ENCODE assay signal across 9 cellular contexts in the genomic region with DNA sequence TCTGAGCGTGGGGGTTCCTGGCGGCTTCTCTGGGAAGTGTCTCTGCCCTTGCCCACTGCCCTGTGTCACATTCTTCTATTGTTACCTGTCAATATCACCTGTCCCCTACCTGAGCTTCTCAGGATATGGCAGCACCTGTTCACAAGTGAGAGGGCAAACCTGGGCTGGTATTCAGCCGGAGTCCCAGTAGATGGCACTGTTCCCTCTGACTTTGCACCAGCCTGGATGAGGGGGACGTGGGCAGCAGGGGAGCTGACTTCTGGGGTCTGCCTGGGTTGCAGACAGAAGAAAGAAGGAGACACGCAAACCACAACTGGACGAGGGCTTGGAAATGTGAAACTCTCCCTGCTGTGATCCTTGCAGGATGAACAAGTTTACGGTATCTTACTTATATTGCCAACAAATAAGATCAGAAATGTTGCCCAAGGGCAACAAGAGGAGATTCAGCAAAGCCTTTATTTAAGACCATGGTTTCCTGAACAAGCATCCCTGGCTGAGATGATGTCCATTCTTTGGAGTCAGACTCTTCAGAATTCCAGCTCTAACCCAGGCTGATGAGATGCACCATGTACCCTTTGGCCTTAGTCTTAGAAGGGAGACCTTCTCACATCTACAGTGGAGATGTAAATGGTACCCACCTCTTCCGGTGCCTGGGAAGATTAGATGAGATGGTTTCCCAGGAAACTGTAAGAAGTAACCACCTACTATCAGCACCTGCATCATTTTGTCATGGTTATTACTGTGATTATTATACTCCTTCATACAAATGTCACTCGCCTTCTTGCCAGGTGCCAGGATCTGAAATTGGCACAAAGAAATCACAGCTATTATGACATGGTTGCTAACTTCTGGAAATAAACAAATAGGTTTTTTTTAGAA.
A peak's percentile ranks its signal among the peaks of the same experiment; 100 is the strongest.
DNase-seq lines count a peak whose midpoint lies in the region; ATAC-seq and TF ChIP-seq lines count a peak whose summit lies in the region.
"Had no signal": no experiment of that assay in that cellular context is flagged by ENCODE, and none has a peak within 500 bp of the region (broad histone marks: within the 10 kb centered on the region; RNA-seq: fewer than 3 reads in every experiment).

No MANE protein-coding gene starts in this region.

- DNase-seq in MCF 10A (ENCODE audit: unreplicated experiment) = peak; percentile 31
- no peak for DNase-seq in breast epithelium (ENCODE audit: low spot score in 2 of 2)
- peak; percentile 46 for DNase-seq in NCI-H82 (lab: John Stamatoyannopoulos, UW)
- DNase-seq in fibroblast of villous mesenchyme (ENCODE audit: low read depth) = no peak
- no peak for DNase-seq in smooth muscle cell (lab: John Stamatoyannopoulos, UW; ENCODE audit: unreplicated experiment)
- DNase-seq in cortex of kidney (lab: John Stamatoyannopoulos, UW) = no peak
- no peak for DNase-seq in OCI-M2 (lab: John Stamatoyannopoulos, UW; ENCODE audit: unreplicated experiment)

- no peaks in the 10 kb centered on the region for H3K36me3 ChIP-seq in breast epithelium
- no peaks in the 10 kb centered on the region for H3K36me3 ChIP-seq in smooth muscle cell (ENCODE audit: low read depth)

- POLR2A ChIA-PET in MCF 10A (lab: Yijun Ruan, JAX) = interaction anchor here (0.6 kb wide), 1 partner anchor 955 kb away, joined by 3 read pairs; no protein-coding TSS in a partner anchor

- H3F3A ChIP-seq in smooth muscle cell (ENCODE audit: low read depth) = no peaks in the 10 kb centered on the region

- H3K9me3 ChIP-seq in breast epithelium (peaks cover 0 to 12% of the 10 kb centered on the region in 2 donors), smooth muscle cell (replicated peaks; ENCODE audit: low read depth) (no peaks in the 10 kb centered on the region)

- no peaks in the 10 kb centered on the region for H3K4me1 ChIP-seq in breast epithelium
- H3K4me1 ChIP-seq in smooth muscle cell (ENCODE audit: low read depth) = no peaks in the 10 kb centered on the region

- H3K27ac Mint-ChIP-seq in MCF 10A (ENCODE audit: low read depth, unreplicated experiment) = no peak overlapping the region
- H3K27ac Mint-ChIP-seq: IgD-negative memory B cell had no signal

- no peaks in the 10 kb centered on the region for H3K27me3 ChIP-seq in breast epithelium
- peaks cover 7% of the 10 kb centered on the region for H3K27me3 ChIP-seq in smooth muscle cell (ENCODE audit: low read depth)

- no peak overlapping the region for H3K4me3 Mint-ChIP-seq in MCF 10A (ENCODE audit: unreplicated experiment)
- H3K4me3 Mint-ChIP-seq: IgD-negative memory B cell had no signal

- BruUV-seq in MCF 10A (replicated peaks; lab: Mats Ljungman, UMichigan) = no TSS peak

- intact Hi-C loops in MCF 10A (cut with micrococcal nuclease) (loop anchor here (1.0 to 10.0 kb wide), 4 partner anchors 268 to 1033 kb away; partner anchors contain the start of gene CDH4), breast epithelium (cut with DNase I; ENCODE audit: low total_unique reads) (no loop called here)

- 48% methylated on average over 9 of the region's 9 CpGs for WGBS in smooth muscle cell (ENCODE audit: low lambda C conversion rate)

- H3K9me3 Mint-ChIP-seq in MCF 10A (ENCODE audit: unreplicated experiment) = peaks cover 7% of the 10 kb centered on the region

- no peak overlapping the region for H3K9ac ChIP-seq in smooth muscle cell (ENCODE audit: low read depth)

- no peak for ATAC-seq in GM18505 (IDR thresholded peaks at IDR 0.05; ENCODE audit: unreplicated experiment)

- H3K4me2 ChIP-seq in smooth muscle cell = no peak overlapping the region

- no peaks in the 10 kb centered on the region for H4K20me1 ChIP-seq in smooth muscle cell (ENCODE audit: low read depth)

- no peak for TF ChIP-seq POLR2A in breast epithelium (IDR thresholded peaks at IDR 0.05)
- no peak for TF ChIP-seq POLR2A in GM18505 (IDR thresholded peaks at IDR 0.05; ENCODE audit: borderline replicate concordance, extremely low read depth, insufficient read depth, insufficient read length)

- peaks cover 69% of the 10 kb centered on the region for H3K27me3 Mint-ChIP-seq in MCF 10A (ENCODE audit: insufficient read depth, unreplicated experiment)

- no peaks in the 10 kb centered on the region for H3K4me1 Mint-ChIP-seq in MCF 10A (ENCODE audit: insufficient read depth, unreplicated experiment)
- H3K4me1 Mint-ChIP-seq: IgD-negative memory B cell had no signal

- H3K79me2 ChIP-seq in smooth muscle cell (ENCODE audit: low read depth) = no peaks in the 10 kb centered on the region

- H3K27ac ChIP-seq in breast epithelium = no peak overlapping the region
- H3K27ac ChIP-seq in smooth muscle cell (ENCODE audit: low read depth) = no peak overlapping the region

- H3K4me3 ChIP-seq in breast epithelium (no peak overlapping the region), fibroblast of villous mesenchyme (ENCODE audit: low read depth, low read length) (no peak overlapping the region), smooth muscle cell (no peak overlapping the region)

- H2AFZ ChIP-seq in smooth muscle cell (ENCODE audit: low read depth) = no peak overlapping the region

- H3K36me3 Mint-ChIP-seq in MCF 10A (ENCODE audit: insufficient read depth, unreplicated experiment) = no peaks in the 10 kb centered on the region
- H3K36me3 Mint-ChIP-seq: IgD-negative memory B cell had no signal

- TF ChIP-seq CTCF in MCF 10A (IDR thresholded peaks at IDR 0.05; ENCODE audit: unreplicated experiment) = peak; percentile 79
- TF ChIP-seq CTCF in breast epithelium (IDR thresholded peaks at IDR 0.05) = no peak
- TF ChIP-seq CTCF in fibroblast of villous mesenchyme (IDR thresholded peaks at IDR 0.05; ENCODE audit: insufficient read depth, low read depth, low read length) = peak; percentile 13
- TF ChIP-seq CTCF in smooth muscle cell (IDR thresholded peaks at IDR 0.05; ENCODE audit: borderline replicate concordance, insufficient read depth, poor library complexity, severe bottlenecking) = peak; percentile 36

- CTCF ChIA-PET in MCF 10A (lab: Yijun Ruan, JAX) = interaction anchor here (0.7 to 1.8 kb wide), 17 partner anchors 10 to 1040 kb away, joined by 3 to 8 read pairs (median 3); partner anchors contain the start of gene CDH4

Comparison
In these comparisons a context has a peak if more than half of its experiments do, and no peak if none do; other contexts are left out.
1. DNase-seq: peak in MCF 10A (single experiment) and NCI-H82 (single experiment); none in breast epithelium (0 of 2), fibroblast of villous mesenchyme (single experiment), smooth muscle cell (single experiment), cortex of kidney (single experiment) and OCI-M2 (single experiment).
2. CTCF ChIP-seq: peak in MCF 10A (single experiment), fibroblast of villous mesenchyme (single experiment) and smooth muscle cell (single experiment); none in breast epithelium (0 of 3).